In the genomic region with DNA sequence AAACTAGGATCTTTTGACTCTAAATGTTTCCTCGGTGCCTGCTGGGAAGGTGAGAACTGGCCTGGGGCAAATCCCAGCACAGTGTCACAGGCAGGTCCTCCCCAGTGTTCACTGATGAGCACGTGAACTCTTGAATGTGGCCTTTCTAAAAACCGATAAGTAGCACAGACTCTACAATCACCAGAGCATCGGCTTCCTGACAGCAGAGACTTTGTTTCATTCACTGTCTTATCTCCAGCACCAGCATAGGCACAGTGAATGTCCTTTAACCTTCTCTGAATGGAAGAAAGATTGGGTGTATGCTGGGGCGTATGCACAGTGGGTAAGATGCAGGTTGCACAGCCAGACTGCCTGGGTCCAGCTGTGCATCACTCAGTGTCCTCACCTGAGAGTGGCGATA, we compare ENCODE assay signal across 1 cellular context.
TF ChIP-seq lines count a peak whose summit lies in the region.

No MANE protein-coding gene starts in this region.

TF ChIP-seq in K562, 482 proteins besides CTCF, POLR2A, EP300 and RAD21:
- TF ChIP-seq ZNF311 (CRISPR knock-in tag; IDR thresholded peaks at IDR 0.05) (no peak), KAT2B (IDR thresholded peaks at IDR 0.05; ENCODE audit: low read depth, low read length) (no peak), ARNT (IDR thresholded peaks at IDR 0.05) (no peak), CXXC5 (CRISPR knock-in tag; IDR thresholded peaks at IDR 0.05) (no peak), MED1 (CRISPR knock-in tag; IDR thresholded peaks at IDR 0.05; ENCODE audit: borderline replicate concordance) (no peak), RFX5 (IDR thresholded peaks at IDR 0.05; ENCODE audit: low read depth, low read length) (no peak), TAL1 (IDR thresholded peaks at IDR 0.05) (peak; percentile 31; the same call in 1 of the 2 replicates), ZKSCAN1 (IDR thresholded peaks at IDR 0.05; ENCODE audit: low read depth, low read length) (no peak), ZNF79 (CRISPR knock-in tag; IDR thresholded peaks at IDR 0.05; ENCODE audit: low read depth) (no peak), EZH2 (IDR thresholded peaks at IDR 0.05; ENCODE audit: borderline replicate concordance, low read depth, low read length) (no peak), MIER1 (IDR thresholded peaks at IDR 0.05; ENCODE audit: low read depth) (no peak), BRD4 (IDR thresholded peaks at IDR 0.05) (no peak), KDM1A (IDR thresholded peaks at IDR 0.05) (0 out of 4 replicates have a peak, but pooled peaks of 1 of the 2 experiments have one; percentile 37), NR3C1 (CRISPR knock-in tag; IDR thresholded peaks at IDR 0.05) (no peak), CBFA2T3 (IDR thresholded peaks at IDR 0.05) (peak; percentile 78), TCF3 (CRISPR knock-in tag; IDR thresholded peaks at IDR 0.05) (0 out of 2 replicates have a peak, but pooled peaks have one; percentile 15), CBFA2T2 (conservative IDR thresholded peaks at IDR 0.05) (peak; percentile 52), NFYB (IDR thresholded peaks at IDR 0.05; ENCODE audit: extremely low read depth, insufficient read length) (no peak)
- TF ChIP-seq, protein P1, sequence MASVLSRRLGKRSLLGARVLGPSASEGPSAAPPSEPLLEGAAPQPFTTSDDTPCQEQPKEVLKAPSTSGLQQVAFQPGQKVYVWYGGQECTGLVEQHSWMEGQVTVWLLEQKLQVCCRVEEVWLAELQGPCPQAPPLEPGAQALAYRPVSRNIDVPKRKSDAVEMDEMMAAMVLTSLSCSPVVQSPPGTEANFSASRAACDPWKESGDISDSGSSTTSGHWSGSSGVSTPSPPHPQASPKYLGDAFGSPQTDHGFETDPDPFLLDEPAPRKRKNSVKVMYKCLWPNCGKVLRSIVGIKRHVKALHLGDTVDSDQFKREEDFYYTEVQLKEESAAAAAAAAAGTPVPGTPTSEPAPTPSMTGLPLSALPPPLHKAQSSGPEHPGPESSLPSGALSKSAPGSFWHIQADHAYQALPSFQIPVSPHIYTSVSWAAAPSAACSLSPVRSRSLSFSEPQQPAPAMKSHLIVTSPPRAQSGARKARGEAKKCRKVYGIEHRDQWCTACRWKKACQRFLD (CRISPR knock-in tag; IDR thresholded peaks at IDR 0.05) = no peak
- TF ChIP-seq, protein P2, sequence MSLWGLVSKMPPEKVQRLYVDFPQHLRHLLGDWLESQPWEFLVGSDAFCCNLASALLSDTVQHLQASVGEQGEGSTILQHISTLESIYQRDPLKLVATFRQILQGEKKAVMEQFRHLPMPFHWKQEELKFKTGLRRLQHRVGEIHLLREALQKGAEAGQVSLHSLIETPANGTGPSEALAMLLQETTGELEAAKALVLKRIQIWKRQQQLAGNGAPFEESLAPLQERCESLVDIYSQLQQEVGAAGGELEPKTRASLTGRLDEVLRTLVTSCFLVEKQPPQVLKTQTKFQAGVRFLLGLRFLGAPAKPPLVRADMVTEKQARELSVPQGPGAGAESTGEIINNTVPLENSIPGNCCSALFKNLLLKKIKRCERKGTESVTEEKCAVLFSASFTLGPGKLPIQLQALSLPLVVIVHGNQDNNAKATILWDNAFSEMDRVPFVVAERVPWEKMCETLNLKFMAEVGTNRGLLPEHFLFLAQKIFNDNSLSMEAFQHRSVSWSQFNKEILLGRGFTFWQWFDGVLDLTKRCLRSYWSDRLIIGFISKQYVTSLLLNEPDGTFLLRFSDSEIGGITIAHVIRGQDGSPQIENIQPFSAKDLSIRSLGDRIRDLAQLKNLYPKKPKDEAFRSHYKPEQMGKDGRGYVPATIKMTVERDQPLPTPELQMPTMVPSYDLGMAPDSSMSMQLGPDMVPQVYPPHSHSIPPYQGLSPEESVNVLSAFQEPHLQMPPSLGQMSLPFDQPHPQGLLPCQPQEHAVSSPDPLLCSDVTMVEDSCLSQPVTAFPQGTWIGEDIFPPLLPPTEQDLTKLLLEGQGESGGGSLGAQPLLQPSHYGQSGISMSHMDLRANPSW (CRISPR knock-in tag; IDR thresholded peaks at IDR 0.05) = no peak
- TF ChIP-seq, protein P3, sequence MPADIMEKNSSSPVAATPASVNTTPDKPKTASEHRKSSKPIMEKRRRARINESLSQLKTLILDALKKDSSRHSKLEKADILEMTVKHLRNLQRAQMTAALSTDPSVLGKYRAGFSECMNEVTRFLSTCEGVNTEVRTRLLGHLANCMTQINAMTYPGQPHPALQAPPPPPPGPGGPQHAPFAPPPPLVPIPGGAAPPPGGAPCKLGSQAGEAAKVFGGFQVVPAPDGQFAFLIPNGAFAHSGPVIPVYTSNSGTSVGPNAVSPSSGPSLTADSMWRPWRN (IDR thresholded peaks at IDR 0.05; ENCODE audit: low read depth) = no peak
- TF ChIP-seq, protein P4, sequence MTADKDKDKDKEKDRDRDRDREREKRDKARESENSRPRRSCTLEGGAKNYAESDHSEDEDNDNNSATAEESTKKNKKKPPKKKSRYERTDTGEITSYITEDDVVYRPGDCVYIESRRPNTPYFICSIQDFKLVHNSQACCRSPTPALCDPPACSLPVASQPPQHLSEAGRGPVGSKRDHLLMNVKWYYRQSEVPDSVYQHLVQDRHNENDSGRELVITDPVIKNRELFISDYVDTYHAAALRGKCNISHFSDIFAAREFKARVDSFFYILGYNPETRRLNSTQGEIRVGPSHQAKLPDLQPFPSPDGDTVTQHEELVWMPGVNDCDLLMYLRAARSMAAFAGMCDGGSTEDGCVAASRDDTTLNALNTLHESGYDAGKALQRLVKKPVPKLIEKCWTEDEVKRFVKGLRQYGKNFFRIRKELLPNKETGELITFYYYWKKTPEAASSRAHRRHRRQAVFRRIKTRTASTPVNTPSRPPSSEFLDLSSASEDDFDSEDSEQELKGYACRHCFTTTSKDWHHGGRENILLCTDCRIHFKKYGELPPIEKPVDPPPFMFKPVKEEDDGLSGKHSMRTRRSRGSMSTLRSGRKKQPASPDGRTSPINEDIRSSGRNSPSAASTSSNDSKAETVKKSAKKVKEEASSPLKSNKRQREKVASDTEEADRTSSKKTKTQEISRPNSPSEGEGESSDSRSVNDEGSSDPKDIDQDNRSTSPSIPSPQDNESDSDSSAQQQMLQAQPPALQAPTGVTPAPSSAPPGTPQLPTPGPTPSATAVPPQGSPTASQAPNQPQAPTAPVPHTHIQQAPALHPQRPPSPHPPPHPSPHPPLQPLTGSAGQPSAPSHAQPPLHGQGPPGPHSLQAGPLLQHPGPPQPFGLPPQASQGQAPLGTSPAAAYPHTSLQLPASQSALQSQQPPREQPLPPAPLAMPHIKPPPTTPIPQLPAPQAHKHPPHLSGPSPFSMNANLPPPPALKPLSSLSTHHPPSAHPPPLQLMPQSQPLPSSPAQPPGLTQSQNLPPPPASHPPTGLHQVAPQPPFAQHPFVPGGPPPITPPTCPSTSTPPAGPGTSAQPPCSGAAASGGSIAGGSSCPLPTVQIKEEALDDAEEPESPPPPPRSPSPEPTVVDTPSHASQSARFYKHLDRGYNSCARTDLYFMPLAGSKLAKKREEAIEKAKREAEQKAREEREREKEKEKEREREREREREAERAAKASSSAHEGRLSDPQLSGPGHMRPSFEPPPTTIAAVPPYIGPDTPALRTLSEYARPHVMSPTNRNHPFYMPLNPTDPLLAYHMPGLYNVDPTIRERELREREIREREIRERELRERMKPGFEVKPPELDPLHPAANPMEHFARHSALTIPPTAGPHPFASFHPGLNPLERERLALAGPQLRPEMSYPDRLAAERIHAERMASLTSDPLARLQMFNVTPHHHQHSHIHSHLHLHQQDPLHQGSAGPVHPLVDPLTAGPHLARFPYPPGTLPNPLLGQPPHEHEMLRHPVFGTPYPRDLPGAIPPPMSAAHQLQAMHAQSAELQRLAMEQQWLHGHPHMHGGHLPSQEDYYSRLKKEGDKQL (CRISPR knock-in tag; IDR thresholded peaks at IDR 0.05; ENCODE audit: borderline replicate concordance) = no peak
- TF ChIP-seq, protein P5, sequence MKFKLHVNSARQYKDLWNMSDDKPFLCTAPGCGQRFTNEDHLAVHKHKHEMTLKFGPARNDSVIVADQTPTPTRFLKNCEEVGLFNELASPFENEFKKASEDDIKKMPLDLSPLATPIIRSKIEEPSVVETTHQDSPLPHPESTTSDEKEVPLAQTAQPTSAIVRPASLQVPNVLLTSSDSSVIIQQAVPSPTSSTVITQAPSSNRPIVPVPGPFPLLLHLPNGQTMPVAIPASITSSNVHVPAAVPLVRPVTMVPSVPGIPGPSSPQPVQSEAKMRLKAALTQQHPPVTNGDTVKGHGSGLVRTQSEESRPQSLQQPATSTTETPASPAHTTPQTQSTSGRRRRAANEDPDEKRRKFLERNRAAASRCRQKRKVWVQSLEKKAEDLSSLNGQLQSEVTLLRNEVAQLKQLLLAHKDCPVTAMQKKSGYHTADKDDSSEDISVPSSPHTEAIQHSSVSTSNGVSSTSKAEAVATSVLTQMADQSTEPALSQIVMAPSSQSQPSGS (CRISPR knock-in tag; IDR thresholded peaks at IDR 0.05) = no peak
- TF ChIP-seq, protein P6, sequence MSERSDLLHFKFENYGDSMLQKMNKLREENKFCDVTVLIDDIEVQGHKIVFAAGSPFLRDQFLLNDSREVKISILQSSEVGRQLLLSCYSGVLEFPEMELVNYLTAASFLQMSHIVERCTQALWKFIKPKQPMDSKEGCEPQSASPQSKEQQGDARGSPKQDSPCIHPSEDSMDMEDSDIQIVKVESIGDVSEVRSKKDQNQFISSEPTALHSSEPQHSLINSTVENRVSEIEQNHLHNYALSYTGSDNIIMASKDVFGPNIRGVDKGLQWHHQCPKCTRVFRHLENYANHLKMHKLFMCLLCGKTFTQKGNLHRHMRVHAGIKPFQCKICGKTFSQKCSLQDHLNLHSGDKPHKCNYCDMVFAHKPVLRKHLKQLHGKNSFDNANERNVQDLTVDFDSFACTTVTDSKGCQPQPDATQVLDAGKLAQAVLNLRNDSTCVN (CRISPR knock-in tag; IDR thresholded peaks at IDR 0.05) = no peak
- TF ChIP-seq, protein P7, sequence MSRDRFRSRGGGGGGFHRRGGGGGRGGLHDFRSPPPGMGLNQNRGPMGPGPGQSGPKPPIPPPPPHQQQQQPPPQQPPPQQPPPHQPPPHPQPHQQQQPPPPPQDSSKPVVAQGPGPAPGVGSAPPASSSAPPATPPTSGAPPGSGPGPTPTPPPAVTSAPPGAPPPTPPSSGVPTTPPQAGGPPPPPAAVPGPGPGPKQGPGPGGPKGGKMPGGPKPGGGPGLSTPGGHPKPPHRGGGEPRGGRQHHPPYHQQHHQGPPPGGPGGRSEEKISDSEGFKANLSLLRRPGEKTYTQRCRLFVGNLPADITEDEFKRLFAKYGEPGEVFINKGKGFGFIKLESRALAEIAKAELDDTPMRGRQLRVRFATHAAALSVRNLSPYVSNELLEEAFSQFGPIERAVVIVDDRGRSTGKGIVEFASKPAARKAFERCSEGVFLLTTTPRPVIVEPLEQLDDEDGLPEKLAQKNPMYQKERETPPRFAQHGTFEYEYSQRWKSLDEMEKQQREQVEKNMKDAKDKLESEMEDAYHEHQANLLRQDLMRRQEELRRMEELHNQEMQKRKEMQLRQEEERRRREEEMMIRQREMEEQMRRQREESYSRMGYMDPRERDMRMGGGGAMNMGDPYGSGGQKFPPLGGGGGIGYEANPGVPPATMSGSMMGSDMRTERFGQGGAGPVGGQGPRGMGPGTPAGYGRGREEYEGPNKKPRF (IDR thresholded peaks at IDR 0.05; ENCODE audit: low read depth, low read length) = no peak
- TF ChIP-seq, protein P8, sequence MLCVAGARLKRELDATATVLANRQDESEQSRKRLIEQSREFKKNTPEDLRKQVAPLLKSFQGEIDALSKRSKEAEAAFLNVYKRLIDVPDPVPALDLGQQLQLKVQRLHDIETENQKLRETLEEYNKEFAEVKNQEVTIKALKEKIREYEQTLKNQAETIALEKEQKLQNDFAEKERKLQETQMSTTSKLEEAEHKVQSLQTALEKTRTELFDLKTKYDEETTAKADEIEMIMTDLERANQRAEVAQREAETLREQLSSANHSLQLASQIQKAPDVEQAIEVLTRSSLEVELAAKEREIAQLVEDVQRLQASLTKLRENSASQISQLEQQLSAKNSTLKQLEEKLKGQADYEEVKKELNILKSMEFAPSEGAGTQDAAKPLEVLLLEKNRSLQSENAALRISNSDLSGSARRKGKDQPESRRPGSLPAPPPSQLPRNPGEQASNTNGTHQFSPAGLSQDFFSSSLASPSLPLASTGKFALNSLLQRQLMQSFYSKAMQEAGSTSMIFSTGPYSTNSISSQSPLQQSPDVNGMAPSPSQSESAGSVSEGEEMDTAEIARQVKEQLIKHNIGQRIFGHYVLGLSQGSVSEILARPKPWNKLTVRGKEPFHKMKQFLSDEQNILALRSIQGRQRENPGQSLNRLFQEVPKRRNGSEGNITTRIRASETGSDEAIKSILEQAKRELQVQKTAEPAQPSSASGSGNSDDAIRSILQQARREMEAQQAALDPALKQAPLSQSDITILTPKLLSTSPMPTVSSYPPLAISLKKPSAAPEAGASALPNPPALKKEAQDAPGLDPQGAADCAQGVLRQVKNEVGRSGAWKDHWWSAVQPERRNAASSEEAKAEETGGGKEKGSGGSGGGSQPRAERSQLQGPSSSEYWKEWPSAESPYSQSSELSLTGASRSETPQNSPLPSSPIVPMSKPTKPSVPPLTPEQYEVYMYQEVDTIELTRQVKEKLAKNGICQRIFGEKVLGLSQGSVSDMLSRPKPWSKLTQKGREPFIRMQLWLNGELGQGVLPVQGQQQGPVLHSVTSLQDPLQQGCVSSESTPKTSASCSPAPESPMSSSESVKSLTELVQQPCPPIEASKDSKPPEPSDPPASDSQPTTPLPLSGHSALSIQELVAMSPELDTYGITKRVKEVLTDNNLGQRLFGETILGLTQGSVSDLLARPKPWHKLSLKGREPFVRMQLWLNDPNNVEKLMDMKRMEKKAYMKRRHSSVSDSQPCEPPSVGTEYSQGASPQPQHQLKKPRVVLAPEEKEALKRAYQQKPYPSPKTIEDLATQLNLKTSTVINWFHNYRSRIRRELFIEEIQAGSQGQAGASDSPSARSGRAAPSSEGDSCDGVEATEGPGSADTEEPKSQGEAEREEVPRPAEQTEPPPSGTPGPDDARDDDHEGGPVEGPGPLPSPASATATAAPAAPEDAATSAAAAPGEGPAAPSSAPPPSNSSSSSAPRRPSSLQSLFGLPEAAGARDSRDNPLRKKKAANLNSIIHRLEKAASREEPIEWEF (CRISPR knock-in tag; IDR thresholded peaks at IDR 0.05) = no peak
